In the genomic region with DNA sequence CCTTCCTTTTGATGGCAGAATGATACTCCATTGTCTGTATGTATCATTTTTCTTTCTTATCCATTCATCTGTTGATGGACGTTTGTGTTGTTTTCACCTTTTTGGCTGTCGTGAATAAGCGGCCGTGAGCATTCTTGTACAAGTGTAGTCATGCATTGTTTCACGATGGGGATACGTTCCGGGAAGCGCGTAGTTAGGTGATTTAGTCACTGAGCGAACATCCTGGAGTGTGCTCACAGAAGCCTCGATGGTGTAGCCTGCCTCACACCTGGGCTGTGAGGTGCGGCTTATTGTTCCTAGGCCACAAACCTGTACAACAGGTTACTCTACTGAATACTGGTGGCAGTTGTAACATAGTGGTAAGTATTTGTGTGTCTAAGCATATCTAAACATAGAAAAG, we compare ENCODE assay signal across 12 cellular contexts.
DNase-seq lines count a peak whose midpoint lies in the region; ATAC-seq, FAIRE-seq and TF ChIP-seq lines count a peak whose summit lies in the region.
"Had no signal": no experiment of that assay in that cellular context is flagged by ENCODE, and none has a peak within 500 bp of the region (broad histone marks: within the 10 kb centered on the region; RNA-seq: fewer than 3 reads in every experiment).

No MANE protein-coding gene starts in this region.

- H3K4me1 ChIP-seq in breast epithelium (peaks cover 0 to 9% of the 10 kb centered on the region in 2 donors), right lobe of liver (peaks cover 0 to 24% (median 9%) of the 10 kb centered on the region in 4 donors), upper lobe of left lung (peaks cover 27 to 42% (median 38%) of the 10 kb centered on the region in 4 donors)
- H3K4me1 ChIP-seq: psoas muscle had no signal

- H3K4me3 ChIP-seq in LNCaP clone FGC (ENCODE audit: low read depth, low read length) (no peak overlapping the region), breast epithelium (no peak overlapping the region), right lobe of liver (no peak overlapping the region), upper lobe of left lung (no peak overlapping the region)
- H3K4me3 ChIP-seq: GM23338, psoas muscle had no signal

- intact Hi-C loops in breast epithelium (cut with DNase I; ENCODE audit: low total_unique reads), result no loop called here
- intact Hi-C loops in right lobe of liver (cut with DNase I), result no loop called here

- no peak for TF ChIP-seq CTCF in LNCaP clone FGC (IDR thresholded peaks at IDR 0.05; ENCODE audit: control insufficient read depth, extremely low read depth, insufficient read depth)
- TF ChIP-seq CTCF in breast epithelium (IDR thresholded peaks at IDR 0.05), result no peak
- TF ChIP-seq CTCF in right lobe of liver (IDR thresholded peaks at IDR 0.05), result no peak
- no peak for TF ChIP-seq CTCF in upper lobe of left lung (IDR thresholded peaks at IDR 0.05)

- ATAC-seq in right lobe of liver (no peak), upper lobe of left lung (ENCODE audit: low FRiP score in 2 of 2) (peak in 1 of 2 donors; percentile 72), GM21367 (IDR thresholded peaks at IDR 0.05; ENCODE audit: unreplicated experiment) (no peak)
- ATAC-seq: GM23338, psoas muscle had no signal

- peak in 2 of 4 donors; percentile 51 to 59 for TF ChIP-seq EP300 in upper lobe of left lung (IDR thresholded peaks at IDR 0.05)

- DNase-seq in LNCaP clone FGC (ENCODE audit: low read depth) (peak; percentile 95), breast epithelium (ENCODE audit: low spot score in 2 of 2) (peak; percentile 66 to 84), right lobe of liver (no peak), upper lobe of left lung (no peak), HCEC 1CT (no peak), frontal cortex (ENCODE audit: low spot score in 2 of 2) (no peak)
- DNase-seq: activated T-cell treated with anti-CD3 and anti-CD28 coated beads, Interleukin-2, amount 50 U/mL, for 1 hour; CD4-positive, CD25-positive, alpha-beta regulatory T cell; psoas muscle had no signal

- H3K9me3 ChIP-seq in breast epithelium (no peaks in the 10 kb centered on the region), right lobe of liver (no peaks in the 10 kb centered on the region), upper lobe of left lung (no peaks in the 10 kb centered on the region)
- H3K9me3 ChIP-seq: psoas muscle had no signal

- H3K27ac ChIP-seq in breast epithelium (peak overlapping the region; percentile 80 to 85), right lobe of liver (peak overlapping the region; percentile 8 to 78 (median 29)), upper lobe of left lung (peak overlapping the region; percentile 32 to 71 (median 62))
- H3K27ac ChIP-seq: psoas muscle had no signal

- TF ChIP-seq POLR2A in breast epithelium (IDR thresholded peaks at IDR 0.05) (no peak), right lobe of liver (IDR thresholded peaks at IDR 0.05) (no peak), upper lobe of left lung (IDR thresholded peaks at IDR 0.05) (no peak)

- no peak for FAIRE-seq in frontal cortex (lab: Jason Lieb, UNC)
- FAIRE-seq: GM18507 had no signal

- H3K27me3 ChIP-seq in breast epithelium (no peaks in the 10 kb centered on the region), right lobe of liver (no peaks in the 10 kb centered on the region), upper lobe of left lung (no peaks in the 10 kb centered on the region)

- WGBS in right lobe of liver (ENCODE audit: insufficient coverage, low coverage, low lambda C conversion rate, missing lambda C conversion rate), result 65% methylated on average over 12 of the region's 12 CpGs
- 66 to 85% methylated on average over 12 of the region's 12 CpGs for WGBS in upper lobe of left lung, 2 donors

- H3K36me3 ChIP-seq in breast epithelium (no peaks in the 10 kb centered on the region), right lobe of liver (no peaks in the 10 kb centered on the region), upper lobe of left lung (no peaks in the 10 kb centered on the region)

Comparison
In these comparisons a context has a peak if more than half of its experiments do, and no peak if none do; other contexts are left out.
1. DNase-seq: peak in LNCaP clone FGC (single experiment) and breast epithelium (2 of 2); none in right lobe of liver (0 of 3), upper lobe of left lung (0 of 2), HCEC 1CT (single experiment) and frontal cortex (0 of 2).
2. H3K27ac ChIP-seq: peak in every context shown above with its lines; median percentile 82 in breast epithelium; 62 in upper lobe of left lung; 29 in right lobe of liver.